23 cellular contexts compared by ENCODE assay signal in the genomic region with DNA sequence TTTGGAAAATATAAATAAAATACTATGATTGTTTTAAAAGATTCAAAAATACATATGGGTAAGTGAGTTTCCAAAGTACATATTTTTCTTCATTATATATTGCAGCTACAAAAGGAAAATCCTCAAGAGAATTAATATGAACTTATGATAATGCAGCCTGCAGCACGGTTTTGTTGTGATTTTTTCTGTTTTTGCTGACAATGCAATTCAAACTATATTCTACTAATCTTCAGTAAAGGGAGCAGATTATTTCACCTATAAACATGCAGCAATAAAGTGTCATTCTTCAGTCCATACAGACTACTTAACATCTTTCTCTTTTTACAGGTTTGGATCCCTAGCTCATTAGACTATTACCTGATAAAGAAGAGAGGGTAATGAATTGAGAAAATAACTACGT.
"Had no signal": no experiment of that assay in that cellular context is flagged by ENCODE, and none has a peak within 500 bp of the region (broad histone marks: within the 10 kb centered on the region; RNA-seq: fewer than 3 reads in every experiment).

No MANE protein-coding gene starts in this region.

- ATAC-seq: activated T-helper 17 cell treated with anti-CD3 and anti-CD28 coated beads, Interleukin-2, amount 50 U/mL, for 72 hours; Panc1 had no signal

- H3K36me3 ChIP-seq: SJCRH30 had no signal

- H3K9me3 ChIP-seq: SJCRH30, SK-N-SH had no signal

- H3K4me3 Mint-ChIP-seq: activated CD4-positive, alpha-beta memory T cell treated with anti-CD3 and anti-CD28 coated beads, Interleukin-2, amount 10 ng/mL, durations not matched to agents 7 days and 5 days; activated naive CD4-positive, alpha-beta T cell treated with anti-CD3 and anti-CD28 coated beads for 36 hours; activated naive CD8-positive, alpha-beta T cell; activated T-helper 17 cell treated with anti-CD3 and anti-CD28 coated beads, Interleukin-2, amount 50 U/mL, for 72 hours had no signal

- H3K27me3 ChIP-seq: SJCRH30 had no signal

- H3K9ac ChIP-seq: SK-N-SH had no signal

- H3K27ac ChIP-seq: RWPE1, SJCRH30, VCaP had no signal

- H3K36me3 Mint-ChIP-seq: activated naive CD8-positive, alpha-beta T cell had no signal

- H3K4me1 ChIP-seq: SJCRH30 had no signal

- H3K27ac Mint-ChIP-seq: activated CD4-positive, alpha-beta memory T cell treated with anti-CD3 and anti-CD28 coated beads, Interleukin-2, amount 10 ng/mL, durations not matched to agents 7 days and 5 days; activated naive CD4-positive, alpha-beta T cell treated with anti-CD3 and anti-CD28 coated beads for 36 hours; activated naive CD8-positive, alpha-beta T cell; activated T-helper 17 cell treated with anti-CD3 and anti-CD28 coated beads, Interleukin-2, amount 50 U/mL, for 72 hours had no signal

- H3K4me1 Mint-ChIP-seq: activated CD4-positive, alpha-beta memory T cell treated with anti-CD3 and anti-CD28 coated beads, Interleukin-2, amount 10 ng/mL, durations not matched to agents 7 days and 5 days; activated T-helper 17 cell treated with anti-CD3 and anti-CD28 coated beads, Interleukin-2, amount 50 U/mL, for 72 hours had no signal

- H3K4me2 ChIP-seq: SK-N-SH had no signal

- H3K4me3 ChIP-seq: SJCRH30 had no signal

- H3K9me2 ChIP-seq: SK-N-SH had no signal

- H3K27me3 Mint-ChIP-seq: activated CD4-positive, alpha-beta memory T cell treated with anti-CD3 and anti-CD28 coated beads, Interleukin-2, amount 10 ng/mL, durations not matched to agents 7 days and 5 days; activated naive CD8-positive, alpha-beta T cell; activated T-helper 17 cell treated with anti-CD3 and anti-CD28 coated beads, Interleukin-2, amount 50 U/mL, for 72 hours had no signal

- DNase-seq: activated CD4-positive, alpha-beta memory T cell treated with anti-CD3 and anti-CD28 coated beads, Interleukin-2, amount 10 ng/mL, durations not matched to agents 7 days and 5 days; activated CD4-positive, alpha-beta T cell treated with anti-CD3 and anti-CD28 coated beads, Interleukin-2, amount 50 U/mL, for 1 hour; activated CD4-positive, CD25-positive, alpha-beta regulatory T cell; activated gamma-delta T cell; activated naive CD4-positive, alpha-beta T cell treated with anti-CD3 and anti-CD28 coated beads for 36 hours; activated T-cell treated with anti-CD3 and anti-CD28 coated beads for 4 hours; activated T-cell treated with anti-CD3 and anti-CD28 coated beads, Interleukin-2, amount 50 U/mL, for 48 hours; MM.1S; NCI-H1105; NCI-H1436; NCI-H1694 treated with DMSO at 0.1 percent for 48 hours; NCI-H2029 treated with DMSO at 0.1 percent for 48 hours; NCI-H526; NCI-H82; Right ventricle myocardium superior; SJCRH30; SK-N-SH; T-helper 1 cell had no signal
